In the genomic region with DNA sequence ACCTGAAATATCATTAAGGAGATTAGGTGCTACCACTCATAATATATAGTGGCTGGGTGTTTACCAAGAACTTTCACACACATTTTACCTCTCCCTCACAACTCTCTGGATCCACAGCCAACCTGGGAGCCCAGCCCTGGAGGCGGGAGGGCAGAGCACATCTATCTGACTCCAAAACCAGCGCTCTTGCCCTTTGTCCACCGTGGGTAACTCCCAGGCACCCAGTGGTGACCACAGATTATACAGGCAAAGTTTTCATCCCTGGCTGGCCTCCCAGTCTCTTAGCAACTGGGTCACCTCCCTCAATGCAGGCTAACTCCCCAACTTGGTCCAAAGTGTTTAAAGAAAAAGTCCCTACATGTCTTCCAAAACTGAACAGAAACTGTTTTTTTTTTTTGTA, we compare ENCODE assay signal across 18 cellular contexts. TPM values are rescaled to one million over a fixed set of nuclear protein-coding genes. Genes with fewer than 3 reads are reported as not detected.
DNase-seq lines count a peak whose midpoint lies in the region; ATAC-seq, FAIRE-seq and TF ChIP-seq lines count a peak whose summit lies in the region.
"Had no signal": no experiment of that assay in that cellular context is flagged by ENCODE, and none has a peak within 500 bp of the region (broad histone marks: within the 10 kb centered on the region; RNA-seq: fewer than 3 reads in every experiment).

No MANE protein-coding gene starts in this region.

- FAIRE-seq in D721Med (lab: Jason Lieb, UNC), result no peak
- FAIRE-seq: bronchial epithelial cell had no signal

- TF ChIP-seq CTCF in activated B cell treated with CpG ODN at 0.5 μM for 24 hours (IDR thresholded peaks at IDR 0.05) (no peak), smooth muscle cell (IDR thresholded peaks at IDR 0.05; ENCODE audit: borderline replicate concordance, insufficient read depth, poor library complexity, severe bottlenecking) (no peak), D721Med (IDR thresholded peaks at IDR 0.05; ENCODE audit: insufficient read depth, missing control alignments) (no peak)

- peaks cover 17% of the 10 kb centered on the region for H3K79me2 ChIP-seq in smooth muscle cell (ENCODE audit: low read depth)

- H3K4me3 ChIP-seq in H7 (ENCODE audit: insufficient read depth, low read depth, low read length), result no peak overlapping the region
- H3K4me3 ChIP-seq in smooth muscle cell, result no peak overlapping the region
- H3K4me3 ChIP-seq: psoas muscle had no signal

- POLR2A ChIA-PET in activated B cell treated with CpG ODN at 0.5 μM for 24 hours (lab: Charles Lee), result no interaction called here

- H3F3A ChIP-seq in smooth muscle cell (ENCODE audit: low read depth), result peaks cover 15% of the 10 kb centered on the region

- no peak overlapping the region for H2AFZ ChIP-seq in smooth muscle cell (ENCODE audit: low read depth)

- peak overlapping the region; percentile 21 for H3K27ac Mint-ChIP-seq in activated B cell treated with CpG ODN at 0.5 μM for 24 hours
- H3K27ac Mint-ChIP-seq: activated CD4-positive, alpha-beta T cell treated with anti-CD3 and anti-CD28 coated beads for 36 hours had no signal

- H3K27ac ChIP-seq in smooth muscle cell (ENCODE audit: low read depth), result no peak overlapping the region
- H3K27ac ChIP-seq: psoas muscle had no signal

- no peaks in the 10 kb centered on the region for H3K9me3 Mint-ChIP-seq in activated B cell treated with CpG ODN at 0.5 μM for 24 hours
- H3K9me3 Mint-ChIP-seq: HFFc6 had no signal

- no peak overlapping the region for H3K9ac ChIP-seq in smooth muscle cell (ENCODE audit: low read depth)

- intact Hi-C loops in activated B cell treated with CpG ODN at 0.5 μM for 24 hours (cut with micrococcal nuclease) (loop anchor here (10.0 kb wide), 2 partner anchors 362 to 1228 kb away; partner anchors contain the start of genes CEP85 and SRRM1), left colon (cut with DNase I, micrococcal nuclease) (no loop called here)

- peaks cover 2% of the 10 kb centered on the region for H3K27me3 ChIP-seq in H7 (ENCODE audit: control insufficient read depth, insufficient read depth, low read length)
- no peaks in the 10 kb centered on the region for H3K27me3 ChIP-seq in smooth muscle cell (ENCODE audit: low read depth)
- H3K27me3 ChIP-seq: BE2C had no signal

- no peaks in the 10 kb centered on the region for H3K36me3 ChIP-seq in H7 (replicated peaks; ENCODE audit: control insufficient read depth, insufficient read depth, low read length)
- H3K36me3 ChIP-seq in smooth muscle cell (ENCODE audit: low read depth), result no peaks in the 10 kb centered on the region
- H3K36me3 ChIP-seq: BE2C had no signal

- H3K27me3 Mint-ChIP-seq in activated B cell treated with CpG ODN at 0.5 μM for 24 hours, result no peaks in the 10 kb centered on the region

- no peaks in the 10 kb centered on the region for H3K9me3 ChIP-seq in smooth muscle cell (replicated peaks; ENCODE audit: low read depth)
- H3K9me3 ChIP-seq: BE2C, psoas muscle had no signal

- DNase-seq in H7, result peak; percentile 5
- no peak for DNase-seq in activated B cell treated with CpG ODN at 0.5 μM for 24 hours
- DNase-seq in left colon, result no peak
- no peak for DNase-seq in smooth muscle cell (lab: John Stamatoyannopoulos, UW; ENCODE audit: unreplicated experiment)
- DNase-seq in stimulated activated CD4-positive, alpha-beta T cell treated with anti-CD3 and anti-CD28 coated beads, Interleukin-4, amount 100 ng/mL, for 1 hour, result no peak
- no peak for DNase-seq in D721Med (ENCODE audit: insufficient read length, low spot score)
- no peak for DNase-seq in SKM-1 (lab: John Stamatoyannopoulos, UW; ENCODE audit: unreplicated experiment)
- DNase-seq: activated CD4-positive, alpha-beta T cell treated with anti-CD3 and anti-CD28 coated beads for 36 hours; BE2C; HFFc6; NCI-H2029 treated with DMSO at 0.1 percent for 48 hours; NK-92 treated with Interleukin-12 subunit alpha and Interleukin-12 subunit beta, amount 100 ng/mL, for 24 hours; stimulated activated CD4-positive, alpha-beta T cell treated with anti-CD3 and anti-CD28 coated beads, Interleukin-4, amount 100 ng/mL, for 4 hours; stimulated activated naive CD4-positive, alpha-beta T cell treated with Interleukin-2 at 50 U/mL for 16 hours had no signal

- H3K4me1 Mint-ChIP-seq in activated B cell treated with CpG ODN at 0.5 μM for 24 hours, result peaks cover 35% of the 10 kb centered on the region

- peaks cover 16% of the 10 kb centered on the region for H3K4me1 ChIP-seq in smooth muscle cell (ENCODE audit: low read depth)
- H3K4me1 ChIP-seq: BE2C had no signal

- H3K4me2 ChIP-seq in smooth muscle cell, result peak overlapping the region; percentile 23

- CTCF ChIA-PET in activated B cell treated with CpG ODN at 0.5 μM for 24 hours (lab: Charles Lee), result no interaction called here

- peaks cover 9% of the 10 kb centered on the region for H4K20me1 ChIP-seq in smooth muscle cell (ENCODE audit: low read depth)

- no peaks in the 10 kb centered on the region for H3K36me3 Mint-ChIP-seq in activated B cell treated with CpG ODN at 0.5 μM for 24 hours (ENCODE audit: low read depth)

- ATAC-seq in activated B cell treated with CpG ODN at 0.5 μM for 24 hours (ENCODE audit: low read depth) (no peak), left colon (peak; percentile 38), GM18519 (IDR thresholded peaks at IDR 0.05; ENCODE audit: low FRiP score, unreplicated experiment) (no peak)
- ATAC-seq: activated CD4-positive, alpha-beta T cell treated with anti-CD3 and anti-CD28 coated beads for 36 hours; psoas muscle had no signal

- no peak overlapping the region for H3K4me3 Mint-ChIP-seq in activated B cell treated with CpG ODN at 0.5 μM for 24 hours
- H3K4me3 Mint-ChIP-seq: activated CD4-positive, alpha-beta T cell treated with anti-CD3 and anti-CD28 coated beads for 36 hours had no signal

- 90% methylated on average over 3 of the region's 3 CpGs for WGBS in smooth muscle cell (ENCODE audit: low lambda C conversion rate)

RNA-seq across cellular contexts. Expression of gene PAQR7, which starts 2.4 kb away (rescaled TPM):
- total RNA-seq in H7 (2014; rRNA removed; shearing (Covaris generic)), result 7.9 and 8.2 TPM in 2 replicates
- total RNA-seq in activated B cell treated with CpG ODN at 0.5 μM for 24 hours, result 3.7 and 4.6 TPM in 2 replicates
- 1 to 10 TPM; 2.3 to 3.3 TPM for total RNA-seq in left colon
- 8.8 and 10.0 TPM in 2 replicates for total RNA-seq in smooth muscle cell
- 2.9 and 3.7 TPM in 2 replicates for polyA plus RNA-seq in smooth muscle cell

RNA-seq across cellular contexts. Expression of gene AUNIP, which starts 13.9 kb away (rescaled TPM):
- 38.9 and 42.2 TPM in 2 replicates for total RNA-seq in H7 (2014; rRNA removed; shearing (Covaris generic))
- total RNA-seq in activated B cell treated with CpG ODN at 0.5 μM for 24 hours, result 0.42 and 0.64 TPM in 2 replicates
- total RNA-seq in left colon, result under 1 TPM in 1 of 2 donors, not detected in 1; 0.98 TPM
- total RNA-seq in smooth muscle cell, result 0.18 and 2.1 TPM in 2 replicates
- polyA plus RNA-seq in smooth muscle cell, result 1.1 and 1.3 TPM in 2 replicates
- total RNA-seq: mesenteric fat pad had no signal

RNA-seq across cellular contexts. Expression of gene STMN1, which starts 33.1 kb away (rescaled TPM):
- total RNA-seq in H7 (2014; rRNA removed; shearing (Covaris generic)), result 388 and 484 TPM in 2 replicates
- total RNA-seq in activated B cell treated with CpG ODN at 0.5 μM for 24 hours, result 24.8 and 25.6 TPM in 2 replicates
- total RNA-seq in left colon, result 10 to 100 TPM; 27.8 to 52.6 TPM
- 112 and 115 TPM in 2 replicates for total RNA-seq in smooth muscle cell
- 309 and 331 TPM in 2 replicates for polyA plus RNA-seq in smooth muscle cell

RNA-seq across cellular contexts. Expression of gene MTFR1L, which starts 53.4 kb away (rescaled TPM):
- 36.8 and 38.8 TPM in 2 replicates for total RNA-seq in H7 (2014; rRNA removed; shearing (Covaris generic))
- total RNA-seq in activated B cell treated with CpG ODN at 0.5 μM for 24 hours (34.6 and 35.3 TPM in 2 replicates), left colon (10 to 100 TPM; 42.1 to 59.4 TPM), smooth muscle cell (39.9 and 47.2 TPM in 2 replicates)
- 63.9 and 71.2 TPM in 2 replicates for polyA plus RNA-seq in smooth muscle cell

Comparison
In these comparisons a context has a peak if more than half of its experiments do, and no peak if none do; other contexts are left out.
1. RNA of gene AUNIP, which starts 13.9 kb away (total RNA-seq): 38.9 to 42.2 TPM in H7; 0.98 TPM in left colon, 0.42 to 0.64 TPM in activated B cell treated with CpG ODN at 0.5 μM for 24 hours and 0.18 to 2.1 TPM in smooth muscle cell; every median in the first group is over 10 times any median in the second.